19 cellular contexts compared by ENCODE assay signal in genomic region chr2:171181067-171182049, GRCh38. TPM values are rescaled to one million over a fixed set of nuclear protein-coding genes. Genes with fewer than 3 reads are reported as not detected.
DNase-seq lines count a peak whose midpoint lies in the region; FAIRE-seq and TF ChIP-seq lines count a peak whose summit lies in the region.
"Had no signal": no experiment of that assay in that cellular context is flagged by ENCODE, and none has a peak within 500 bp of the region (broad histone marks: within the 10 kb centered on the region; RNA-seq: fewer than 3 reads in every experiment).

No MANE protein-coding gene starts in this region.

- H3K4me1 ChIP-seq in neuronal stem cell (ENCODE audit: control insufficient read depth in 2 of 2, insufficient read depth in 1 of 2, low read depth in 1 of 2, low read length in 2 of 2), result no peaks in the 10 kb centered on the region

- TF ChIP-seq CTCF in bronchial epithelial cell (IDR thresholded peaks at IDR 0.05; ENCODE audit: insufficient read depth, low read length, severe bottlenecking) (no peak), D721Med (IDR thresholded peaks at IDR 0.05; ENCODE audit: insufficient read depth, missing control alignments) (no peak)

- peak overlapping the region in 2 of 3 donors; percentile 0 to 58 for H3K27ac Mint-ChIP-seq in IgD-negative memory B cell
- H3K27ac Mint-ChIP-seq: CD4-positive, alpha-beta memory T cell; HFFc6; type B pancreatic cell had no signal

- no CpG with 5 or more reads among the region's 9 CpGs for WGBS in neuronal stem cell (ENCODE audit: extremely low coverage in 2 of 2, insufficient read length in 2 of 2, insufficient replicate concordance in 1 of 2), 2 donors

- H3K36me3 ChIP-seq in bronchial epithelial cell (ENCODE audit: control insufficient read depth, insufficient read depth, low read length) (no peaks in the 10 kb centered on the region), neuronal stem cell (replicated peaks in 1 of 2; ENCODE audit: control insufficient read depth in 2 of 2, insufficient read depth in 2 of 2, low read length in 2 of 2) (no peaks in the 10 kb centered on the region)
- H3K36me3 ChIP-seq: neutrophil, SJSA1 had no signal

- DNase-seq in NCI-H82 (lab: John Stamatoyannopoulos, UW) (peak; percentile 45), NCI-H82 treated with DMSO at 0.1 percent for 48 hours (lab: John Stamatoyannopoulos, UW; ENCODE audit: unreplicated experiment) (no peak), bronchial epithelial cell (ENCODE audit: low read depth) (peak; percentile 35), neuronal stem cell (ENCODE audit: low spot score) (no peak), HuH-7 (ENCODE audit: low spot score) (no peak), D721Med (ENCODE audit: insufficient read length, low spot score) (no peak), posterior cingulate gyrus (no peak)
- DNase-seq: activated CD4-positive, alpha-beta T cell treated with anti-CD3 and anti-CD28 coated beads, Interleukin-2, amount 50 U/mL, for 4 hours; amygdala; CD4-positive, alpha-beta memory T cell; glutamatergic neuron; HFFc6; KG1; NCI-H1105; T1000 had no signal

- H3K4me2 ChIP-seq in neuronal stem cell (ENCODE audit: insufficient read depth, low read length, poor library complexity, severe bottlenecking), result no peak overlapping the region

- H3K23ac ChIP-seq in neuronal stem cell (ENCODE audit: low read depth, low read length, poor library complexity), result no peak overlapping the region

- H3K79me1 ChIP-seq in neuronal stem cell (ENCODE audit: low read depth, low read length), result no peaks in the 10 kb centered on the region

- H2BK15ac ChIP-seq in neuronal stem cell (ENCODE audit: low read length), result no peak overlapping the region

- no peak overlapping the region for H2BK5ac ChIP-seq in neuronal stem cell (ENCODE audit: low read length)

- no peak overlapping the region for H2AK5ac ChIP-seq in neuronal stem cell (ENCODE audit: low read depth, low read length)

- no peaks in the 10 kb centered on the region for H3K27me3 Mint-ChIP-seq in IgD-negative memory B cell
- H3K27me3 Mint-ChIP-seq: CD4-positive, alpha-beta memory T cell; type B pancreatic cell had no signal

- no peak overlapping the region for H2BK120ac ChIP-seq in neuronal stem cell (ENCODE audit: low read depth, low read length)

- no peaks in the 10 kb centered on the region for H3K9me3 Mint-ChIP-seq in IgD-negative memory B cell
- H3K9me3 Mint-ChIP-seq: CD4-positive, alpha-beta memory T cell; HFFc6; type B pancreatic cell had no signal

- no peak overlapping the region for H3K9ac ChIP-seq in neuronal stem cell (ENCODE audit: low read depth, low read length, poor library complexity)

- no peak overlapping the region for H4K8ac ChIP-seq in neuronal stem cell (ENCODE audit: low read depth, low read length)

- peak; percentile 36 for FAIRE-seq in bronchial epithelial cell (lab: Jason Lieb, UNC)
- FAIRE-seq in D721Med (lab: Jason Lieb, UNC), result no peak

- intact Hi-C loops in posterior cingulate gyrus (cut with DNase I), result no loop called here

- H3K27me3 ChIP-seq in bronchial epithelial cell (ENCODE audit: control insufficient read depth, insufficient read depth, low read length) (no peaks in the 10 kb centered on the region), neuronal stem cell (ENCODE audit: control insufficient read depth in 3 of 3, insufficient read depth in 3 of 3, low read depth in 1 of 3, low read length in 3 of 3) (peaks cover 0 to 8% (median 0%) of the 10 kb centered on the region in 3 experiments)
- H3K27me3 ChIP-seq: neutrophil, SJSA1 had no signal

- no peak overlapping the region for H3K18ac ChIP-seq in neuronal stem cell (ENCODE audit: low read length)

- H3K4me1 Mint-ChIP-seq in IgD-negative memory B cell, result peaks cover 9 to 30% (median 24%) of the 10 kb centered on the region in 3 donors

- H3K36me3 Mint-ChIP-seq in IgD-negative memory B cell, result no peaks in the 10 kb centered on the region
- H3K36me3 Mint-ChIP-seq: CD4-positive, alpha-beta memory T cell; type B pancreatic cell had no signal

- no peak overlapping the region for H3K14ac ChIP-seq in neuronal stem cell (ENCODE audit: low read length)

- no peak overlapping the region for H4K91ac ChIP-seq in neuronal stem cell (ENCODE audit: low read depth, low read length, poor library complexity)

- H2AFZ ChIP-seq in neuronal stem cell (ENCODE audit: low read length), result peak overlapping the region; percentile 11

- H3K4me3 Mint-ChIP-seq in IgD-negative memory B cell, result peak overlapping the region in 1 of 4 donors; percentile 37
- H3K4me3 Mint-ChIP-seq: CD4-positive, alpha-beta memory T cell; HFFc6; type B pancreatic cell had no signal

- no peak overlapping the region for H2BK12ac ChIP-seq in neuronal stem cell (ENCODE audit: low read length)

- H3K4me3 ChIP-seq in bronchial epithelial cell (ENCODE audit: low read depth, low read length), result no peak overlapping the region
- H3K4me3 ChIP-seq in neuronal stem cell (ENCODE audit: low read length in 2 of 2), result no peak overlapping the region
- H3K4me3 ChIP-seq: SJSA1 had no signal

- H3K9me3 ChIP-seq in neuronal stem cell (replicated peaks in 1 of 2; ENCODE audit: control insufficient read depth in 2 of 2, insufficient read depth in 1 of 2, low read depth in 1 of 2, low read length in 2 of 2), result no peaks in the 10 kb centered on the region
- H3K9me3 ChIP-seq: neutrophil, SJSA1 had no signal

- H3K4ac ChIP-seq in neuronal stem cell (ENCODE audit: low read length), result no peak overlapping the region

- no peak overlapping the region for H3K27ac ChIP-seq in neuronal stem cell (replicated peaks; ENCODE audit: low read length)
- H3K27ac ChIP-seq: neutrophil, SJSA1 had no signal

RNA-seq across cellular contexts. Expression of gene TLK1, which starts 20.7 kb away (rescaled TPM):
- 104 TPM for polyA plus RNA-seq in IgD-negative memory B cell
- total RNA-seq in bronchial epithelial cell, result 11.8 and 14.2 TPM in 2 replicates
- polyA plus RNA-seq in neuronal stem cell (2013, experiment 1 of 2), result 34.0 TPM
- 30.7 TPM for polyA plus RNA-seq in neuronal stem cell (2013, experiment 2 of 2)

Comparison
In these comparisons a context has a peak if more than half of its experiments do, and no peak if none do; other contexts are left out.
1. DNase-seq: peak in NCI-H82 (single experiment) and bronchial epithelial cell (single experiment); none in NCI-H82 treated with DMSO at 0.1 percent for 48 hours (single experiment), neuronal stem cell (single experiment), HuH-7 (single experiment), D721Med (single experiment) and posterior cingulate gyrus (0 of 10).